In genomic region chr12:104137902-104138746, GRCh38 we compare ENCODE assay signal across 8 cellular contexts. TPM values are rescaled to one million over a fixed set of nuclear protein-coding genes. Genes with fewer than 3 reads are reported as not detected.
DNase-seq lines count a peak whose midpoint lies in the region; ATAC-seq and TF ChIP-seq lines count a peak whose summit lies in the region.

Gene NFYB (minus strand): TSS chr12:104138210. CDS start chr12:104135453, 2,757 bp downstream.

- H3K4me3 ChIP-seq in liver (ENCODE audit: low read depth in 1 of 3, low read length in 3 of 3) = peak within 1 kb of the TSS; percentile 66 to 96 (median 84)

- H3K27ac ChIP-seq in liver (ENCODE audit: low read depth in 1 of 2, low read length in 2 of 2) = peak within 1 kb of the TSS; percentile 55 to 85

- ATAC-seq in GM19372 (IDR thresholded peaks at IDR 0.05; ENCODE audit: low read depth, unreplicated experiment) = peak; percentile 87
- peak; percentile 84 for ATAC-seq in HG03558 (IDR thresholded peaks at IDR 0.05; ENCODE audit: extremely low read depth, unreplicated experiment)

- no peaks in the 10 kb centered on the region for H3K27me3 ChIP-seq in liver (ENCODE audit: control insufficient read depth in 4 of 4, insufficient read depth in 4 of 4, low read length in 3 of 4)

- peak in 1 of 2 donors; percentile 6 for TF ChIP-seq RAD21 in liver (IDR thresholded peaks at IDR 0.05)

- H3K9ac ChIP-seq in liver (ENCODE audit: low read depth in 1 of 2, low read length in 2 of 2) = peak within 1 kb of the TSS; percentile 61 to 83

- H3K9me3 ChIP-seq in liver (ENCODE audit: control insufficient read depth in 4 of 4, low read length in 3 of 4) = no peaks in the 10 kb centered on the region

- H3K4me1 ChIP-seq in liver (ENCODE audit: control insufficient read depth in 4 of 4, insufficient read depth in 4 of 4, low read length in 3 of 4) = peaks cover 6 to 22% (median 13%) of the 10 kb centered on the region in 4 donors

- WGBS in liver = 5% methylated on average over 108 of the region's 108 CpGs

- no peak for TF ChIP-seq CTCF in liver (IDR thresholded peaks at IDR 0.05; ENCODE audit: low read depth, low read length, missing input control)

- DNase-seq in C1 segment of cervical spinal cord (lab: John Stamatoyannopoulos, UW) (peak; percentile 49 to 98 (median 89)), NCI-H748 treated with DMSO at 0.1 percent for 48 hours (lab: John Stamatoyannopoulos, UW) (peak; percentile 87), dermis blood vessel endothelial cell (peak; percentile 98)
- DNase-seq in activated CD4-positive, alpha-beta T cell treated with anti-CD3 and anti-CD28 coated beads, Interleukin-2, amount 50 U/mL, for 4 hours = peak; percentile 84 to 85
- DNase-seq in stimulated activated CD4-positive, alpha-beta T cell treated with anti-CD3 and anti-CD28 coated beads, Interleukin-4, amount 100 ng/mL, for 24 hours = peak; percentile 93

- H3K36me3 ChIP-seq in liver (ENCODE audit: control insufficient read depth in 4 of 4, insufficient read depth in 3 of 4, low read depth in 1 of 4, low read length in 3 of 4) = no peaks in the 10 kb centered on the region

TF ChIP-seq in liver, 16 proteins besides CTCF, POLR2A, EP300 and RAD21:
- TF ChIP-seq RXRA (IDR thresholded peaks at IDR 0.05) = peak in 1 of 2 donors; percentile 16
- TF ChIP-seq FOXA1 (IDR thresholded peaks at IDR 0.05) = no peak
- peak; percentile 83 for TF ChIP-seq SP1 (IDR thresholded peaks at IDR 0.05)
- peak; percentile 79 for TF ChIP-seq TAF1 (conservative IDR thresholded peaks at IDR 0.05)
- TF ChIP-seq ZBTB33 (IDR thresholded peaks at IDR 0.05) = peak; percentile 86
- TF ChIP-seq REST (IDR thresholded peaks at IDR 0.05) = peak; percentile 83
- TF ChIP-seq HNF4G (IDR thresholded peaks at IDR 0.05) = no peak
- TF ChIP-seq YY1 (IDR thresholded peaks at IDR 0.05) = peak; percentile 97

RNA-seq across cellular contexts. Expression of gene NFYB, which starts in this region (rescaled TPM):
- total RNA-seq in dermis blood vessel endothelial cell = 17.4 and 23.6 TPM in 2 replicates
- total RNA-seq in liver = 10 to 100 TPM; 12.5 to 14.6 TPM
- 10 to 100 TPM in 1 of 2 donors, 1 to 10 TPM in 1; 7.6 to 10.4 TPM for polyA plus RNA-seq in liver

Comparison
In these comparisons a context has a peak if more than half of its experiments do, and no peak if none do; other contexts are left out.
1. Peak in every context shown above with its lines: DNase-seq, ATAC-seq, H3K4me3 ChIP-seq and H3K27ac ChIP-seq.